12 cellular contexts compared by ENCODE assay signal in genomic region chr14:39912192-39913100, GRCh38.
DNase-seq lines count a peak whose midpoint lies in the region; ATAC-seq and TF ChIP-seq lines count a peak whose summit lies in the region.
"Had no signal": no experiment of that assay in that cellular context is flagged by ENCODE, and none has a peak within 500 bp of the region (broad histone marks: within the 10 kb centered on the region; RNA-seq: fewer than 3 reads in every experiment).

No MANE protein-coding gene starts in this region.

- TF ChIP-seq POLR2A in gastroesophageal sphincter (IDR thresholded peaks at IDR 0.05): no peak

- TF ChIP-seq EP300 in gastroesophageal sphincter (IDR thresholded peaks at IDR 0.05): no peak

- no peaks in the 10 kb centered on the region for H3K36me3 ChIP-seq in gastroesophageal sphincter

- H3K27me3 ChIP-seq in foreskin keratinocyte (no peaks in the 10 kb centered on the region), gastroesophageal sphincter (no peaks in the 10 kb centered on the region)

- no peaks in the 10 kb centered on the region for H3K4me1 ChIP-seq in foreskin keratinocyte
- H3K4me1 ChIP-seq in gastroesophageal sphincter: no peaks in the 10 kb centered on the region

- H3K27ac ChIP-seq in foreskin keratinocyte (no peak overlapping the region), gastroesophageal sphincter (no peak overlapping the region)

- intact Hi-C loops in head of caudate nucleus (cut with DNase I): no loop called here

- ATAC-seq in GM19043 (IDR thresholded peaks at IDR 0.05; ENCODE audit: low read depth, unreplicated experiment) (peak; percentile 80), HG02642 (IDR thresholded peaks at IDR 0.05; ENCODE audit: poor library complexity, unreplicated experiment) (peak; percentile 97), HG03439 (IDR thresholded peaks at IDR 0.05; ENCODE audit: unreplicated experiment) (peak; percentile 95), foreskin keratinocyte (no peak), gastroesophageal sphincter (no peak)

- 81 to 83% methylated on average over 5 of the region's 6 CpGs for WGBS in gastroesophageal sphincter (ENCODE audit: low coverage in 1 of 2), 2 donors

- DNase-seq in GM12864 (ENCODE audit: low read depth): peak; percentile 15
- no peak for DNase-seq in foreskin keratinocyte
- DNase-seq in SKM-1 (lab: John Stamatoyannopoulos, UW; ENCODE audit: unreplicated experiment): no peak
- no peak for DNase-seq in head of caudate nucleus
- DNase-seq: activated naive CD4-positive, alpha-beta T cell treated with anti-CD3 and anti-CD28 coated beads, Interleukin-2, amount 50 U/mL, for 16 hours; glutamatergic neuron; mammary epithelial cell; NCI-H1105 treated with DMSO at 0.1 percent for 48 hours had no signal

- no peak overlapping the region for H3K4me3 ChIP-seq in GM12864 (ENCODE audit: low read depth, low read length)
- no peak overlapping the region for H3K4me3 ChIP-seq in gastroesophageal sphincter

- H3K9me3 ChIP-seq in gastroesophageal sphincter: no peaks in the 10 kb centered on the region

- no peak for TF ChIP-seq CTCF in GM12864 (IDR thresholded peaks at IDR 0.05; ENCODE audit: low read depth, low read length, missing control alignments)
- TF ChIP-seq CTCF in foreskin keratinocyte (conservative IDR thresholded peaks at IDR 0.05): no peak
- TF ChIP-seq CTCF in gastroesophageal sphincter (IDR thresholded peaks at IDR 0.05): no peak

Comparison
In these comparisons a context has a peak if more than half of its experiments do, and no peak if none do; other contexts are left out.
1. ATAC-seq: peak in GM19043 (single experiment), HG02642 (single experiment) and HG03439 (single experiment); none in foreskin keratinocyte (single experiment) and gastroesophageal sphincter (single experiment).